In the genomic region with DNA sequence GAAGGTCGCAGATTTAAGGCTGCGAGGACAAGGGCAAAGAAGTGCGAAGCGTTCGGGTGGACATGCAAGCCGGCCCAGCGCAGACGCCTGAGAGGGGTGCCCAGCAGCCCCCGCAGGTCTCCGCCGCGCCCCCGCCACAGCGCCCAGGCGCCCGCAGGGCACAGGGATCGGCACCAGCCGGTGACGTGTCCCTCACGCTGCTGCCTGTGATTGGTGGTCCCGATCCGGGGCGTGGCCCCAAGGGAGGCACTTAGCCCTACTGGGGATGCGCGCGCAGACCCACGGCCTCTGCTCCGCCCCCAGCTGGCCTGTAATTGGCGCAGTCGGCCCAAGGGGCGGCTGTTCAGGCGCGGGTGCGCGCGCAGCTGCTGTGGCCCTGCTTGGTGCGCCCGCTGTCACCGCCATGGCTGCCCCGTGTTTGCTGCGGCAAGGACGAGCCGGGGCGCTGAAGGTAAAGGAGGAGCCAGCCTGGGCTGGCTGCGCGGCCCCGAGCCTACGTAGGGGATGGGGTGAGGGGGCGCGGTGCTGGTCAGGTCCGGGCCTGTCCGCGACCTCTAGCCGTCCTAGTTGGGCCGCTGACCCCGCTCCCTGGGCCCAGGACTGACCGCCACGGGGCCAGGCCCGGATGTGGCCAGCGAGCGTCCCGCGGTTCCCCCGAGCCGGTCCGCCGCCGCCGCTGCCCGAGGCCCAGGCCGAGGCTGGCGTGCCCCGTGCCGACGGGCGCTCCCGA, we compare ENCODE assay signal across 8 cellular contexts. TPM values are rescaled to one million over a fixed set of nuclear protein-coding genes. Genes with fewer than 3 reads are reported as not detected.
A peak's percentile ranks its signal among the peaks of the same experiment; 100 is the strongest.
DNase-seq lines count a peak whose midpoint lies in the region; ATAC-seq lines count a peak whose summit lies in the region.

Gene NDUFV3 (plus strand): TSS at position 379 of the 730 bp plus-strand sequence. CDS start 25 bp downstream, at position 404.

- CTCF ChIA-PET in activated CD4-positive, alpha-beta T cell treated with anti-CD3 and anti-CD28 coated beads, Interleukin-2, amount 10 ng/mL, durations not matched to agents 7 days and 5 days (lab: Charles Lee) = interaction anchor here (0.5 to 1.4 kb wide), 6 partner anchors 9 to 1151 kb away, joined by 3 to 5 read pairs (median 3); partner anchors contain the start of gene RRP1

- peaks cover 5% of the 10 kb centered on the region; the same call in 1 of the 2 replicates for H3K4me1 ChIP-seq in BLaER1

- peak; percentile 88 for ATAC-seq in GM19328 (IDR thresholded peaks at IDR 0.05; ENCODE audit: unreplicated experiment)
- ATAC-seq in HG03520 (IDR thresholded peaks at IDR 0.05; ENCODE audit: unreplicated experiment) = peak; percentile 91

- H3K4me3 ChIP-seq in BLaER1 = peak within 1 kb of the TSS; percentile 79

- no peaks in the 10 kb centered on the region for H3K27me3 Mint-ChIP-seq in activated CD4-positive, alpha-beta T cell treated with anti-CD3 and anti-CD28 coated beads, Interleukin-2, amount 10 ng/mL, durations not matched to agents 7 days and 5 days

- POLR2A ChIA-PET in activated CD4-positive, alpha-beta T cell treated with anti-CD3 and anti-CD28 coated beads, Interleukin-2, amount 10 ng/mL, durations not matched to agents 7 days and 5 days (lab: Charles Lee) = no interaction called here

- no peaks in the 10 kb centered on the region for H4K20me1 ChIP-seq in BLaER1

- H3K36me3 Mint-ChIP-seq in activated CD4-positive, alpha-beta T cell treated with anti-CD3 and anti-CD28 coated beads, Interleukin-2, amount 10 ng/mL, durations not matched to agents 7 days and 5 days (ENCODE audit: low read depth) = peaks cover 12% of the 10 kb centered on the region

- H3K9ac ChIP-seq in BLaER1 = peak within 1 kb of the TSS; percentile 87

- H3K27ac ChIP-seq in BLaER1 = peak within 1 kb of the TSS; percentile 86

- peak within 1 kb of the TSS; percentile 94 for H3K27ac Mint-ChIP-seq in activated CD4-positive, alpha-beta T cell treated with anti-CD3 and anti-CD28 coated beads, Interleukin-2, amount 10 ng/mL, durations not matched to agents 7 days and 5 days

- no peaks in the 10 kb centered on the region for H3K9me3 ChIP-seq in BLaER1

- H3K4me2 ChIP-seq in BLaER1 = peak within 1 kb of the TSS; percentile 97

- peak within 1 kb of the TSS; percentile 82 for H3K4me3 Mint-ChIP-seq in activated CD4-positive, alpha-beta T cell treated with anti-CD3 and anti-CD28 coated beads, Interleukin-2, amount 10 ng/mL, durations not matched to agents 7 days and 5 days

- H3K27me3 ChIP-seq in BLaER1 = no peaks in the 10 kb centered on the region

- peaks cover 25% of the 10 kb centered on the region for H3K36me3 ChIP-seq in BLaER1

- DNase-seq in NCI-H69 (lab: John Stamatoyannopoulos, UW) (peak; percentile 99), cortex of kidney (lab: John Stamatoyannopoulos, UW) (peak; percentile 88), left kidney (ENCODE audit: low read depth, low spot score) (peak; percentile 100)
- DNase-seq in activated CD4-positive, alpha-beta T cell treated with anti-CD3 and anti-CD28 coated beads, Interleukin-2, amount 10 ng/mL, durations not matched to agents 7 days and 5 days = peak; percentile 100
- peak; percentile 100 for DNase-seq in stimulated activated CD4-positive, alpha-beta T cell treated with anti-CD3 and anti-CD28 coated beads, Interleukin-2, amount 100 ng/mL, for 24 hours

- H3K9me3 Mint-ChIP-seq in activated CD4-positive, alpha-beta T cell treated with anti-CD3 and anti-CD28 coated beads, Interleukin-2, amount 10 ng/mL, durations not matched to agents 7 days and 5 days = no peaks in the 10 kb centered on the region

- peaks cover 11% of the 10 kb centered on the region for H3K4me1 Mint-ChIP-seq in activated CD4-positive, alpha-beta T cell treated with anti-CD3 and anti-CD28 coated beads, Interleukin-2, amount 10 ng/mL, durations not matched to agents 7 days and 5 days

RNA-seq across cellular contexts. Expression of gene NDUFV3, which starts in this region (rescaled TPM):
- 10 to 100 TPM; 25.0 to 27.0 TPM for total RNA-seq in activated CD4-positive, alpha-beta T cell treated with anti-CD3 and anti-CD28 coated beads, Interleukin-2, amount 10 ng/mL, durations not matched to agents 7 days and 5 days

Comparison
In these comparisons a context has a peak if more than half of its experiments do, and no peak if none do; other contexts are left out.
1. Peak in every context shown above with its lines: DNase-seq, ATAC-seq, H3K4me3 ChIP-seq and H3K27ac ChIP-seq.